In the genomic region with DNA sequence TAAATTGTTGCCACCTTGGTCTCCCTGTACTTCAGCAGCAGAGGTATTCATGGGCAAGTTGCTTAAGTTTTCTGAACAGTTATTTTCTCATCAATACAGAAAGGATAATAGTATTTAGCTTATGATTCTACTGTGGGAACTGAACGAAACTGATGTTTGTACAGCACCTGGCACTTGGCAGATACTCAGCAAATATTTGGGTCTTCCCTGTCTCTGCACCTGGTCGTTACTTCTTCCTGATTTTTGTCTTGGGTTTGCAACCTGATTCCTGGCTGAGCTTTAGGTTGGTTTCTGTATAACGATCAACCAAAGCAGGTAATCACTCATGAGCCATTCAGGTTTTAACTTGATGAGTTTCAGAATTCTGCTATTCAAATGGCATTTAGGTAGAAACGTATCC, we compare ENCODE assay signal across 17 cellular contexts.
DNase-seq lines count a peak whose midpoint lies in the region; ATAC-seq and TF ChIP-seq lines count a peak whose summit lies in the region.
"Had no signal": no experiment of that assay in that cellular context is flagged by ENCODE, and none has a peak within 500 bp of the region (broad histone marks: within the 10 kb centered on the region; RNA-seq: fewer than 3 reads in every experiment).

No MANE protein-coding gene starts in this region.

- peaks cover 13% of the 10 kb centered on the region for H3K4me1 Mint-ChIP-seq in activated B cell treated with CpG ODN at 0.5 μM for 24 hours
- peaks cover 1% of the 10 kb centered on the region for H3K4me1 Mint-ChIP-seq in T-helper 2 cell treated with Interferon-gamma antibody and Interleukin-4, amounts not matched to agents 5 μg/mL and 100 μg/mL, for 36 hours (ENCODE audit: low read depth)
- H3K4me1 Mint-ChIP-seq: T-cell had no signal

- peak; percentile 29 for DNase-seq in DMS53 (lab: John Stamatoyannopoulos, UW)
- no peak for DNase-seq in DMS53 treated with DMSO at 0.1 percent for 48 hours (lab: John Stamatoyannopoulos, UW; ENCODE audit: unreplicated experiment)
- no peak for DNase-seq in activated B cell treated with CpG ODN at 0.5 μM for 24 hours
- no peak for DNase-seq in Kasumi-1 (lab: John Stamatoyannopoulos, UW)
- no peak for DNase-seq in T-helper 2 cell treated with Interferon-gamma antibody and Interleukin-4, amounts not matched to agents 5 μg/mL and 100 μg/mL, for 36 hours (ENCODE audit: low spot score)
- DNase-seq in NCI-H1436 (lab: John Stamatoyannopoulos, UW): no peak
- DNase-seq: 8988T; activated CD4-positive, alpha-beta T cell treated with anti-CD3 and anti-CD28 coated beads for 4 hours; anterior cingulate cortex; dorsolateral prefrontal cortex; IMR-90; midbrain; stimulated activated CD8-positive, alpha-beta memory T cell treated with anti-CD3 and anti-CD28 coated beads, Interleukin-4, amount 100 ng/mL, for 48 hours; T-cell had no signal

- peaks cover 4% of the 10 kb centered on the region for H3K27me3 Mint-ChIP-seq in activated B cell treated with CpG ODN at 0.5 μM for 24 hours
- H3K27me3 Mint-ChIP-seq in T-helper 2 cell treated with Interferon-gamma antibody and Interleukin-4, amounts not matched to agents 5 μg/mL and 100 μg/mL, for 36 hours (ENCODE audit: low read depth): no peaks in the 10 kb centered on the region

- peaks cover 16% of the 10 kb centered on the region for H3K9me3 Mint-ChIP-seq in activated B cell treated with CpG ODN at 0.5 μM for 24 hours
- peaks cover 29% of the 10 kb centered on the region for H3K9me3 Mint-ChIP-seq in T-helper 2 cell treated with Interferon-gamma antibody and Interleukin-4, amounts not matched to agents 5 μg/mL and 100 μg/mL, for 36 hours

- intact Hi-C loops in activated B cell treated with CpG ODN at 0.5 μM for 24 hours (cut with micrococcal nuclease): no loop called here

- H3K36me3 Mint-ChIP-seq in activated B cell treated with CpG ODN at 0.5 μM for 24 hours (ENCODE audit: low read depth): no peaks in the 10 kb centered on the region
- H3K36me3 Mint-ChIP-seq in T-helper 2 cell treated with Interferon-gamma antibody and Interleukin-4, amounts not matched to agents 5 μg/mL and 100 μg/mL, for 36 hours (ENCODE audit: low read depth): peaks cover 1% of the 10 kb centered on the region

- POLR2A ChIA-PET in activated B cell treated with CpG ODN at 0.5 μM for 24 hours (lab: Charles Lee): no interaction called here

- peak overlapping the region; percentile 62 for H3K4me3 Mint-ChIP-seq in activated B cell treated with CpG ODN at 0.5 μM for 24 hours
- H3K4me3 Mint-ChIP-seq in T-helper 2 cell treated with Interferon-gamma antibody and Interleukin-4, amounts not matched to agents 5 μg/mL and 100 μg/mL, for 36 hours: no peak overlapping the region
- H3K4me3 Mint-ChIP-seq: activated T-helper 1 cell treated with anti-CD3 and anti-CD28 coated beads, Interleukin-12 subunit alpha, Interleukin-12 subunit beta, Interleukin-2, Interleukin-4 antibody, amounts not matched to agents 30 ng/mL and 10 ng/mL and 1 ng/mL, durations not matched to agents 14 hours and 24 hours and 36 hours; T-cell had no signal

- CTCF ChIA-PET in activated B cell treated with CpG ODN at 0.5 μM for 24 hours (lab: Charles Lee): no interaction called here

- peak overlapping the region; percentile 57 for H3K27ac Mint-ChIP-seq in activated B cell treated with CpG ODN at 0.5 μM for 24 hours
- H3K27ac Mint-ChIP-seq in T-helper 2 cell treated with Interferon-gamma antibody and Interleukin-4, amounts not matched to agents 5 μg/mL and 100 μg/mL, for 36 hours: no peak overlapping the region
- H3K27ac Mint-ChIP-seq: activated T-helper 1 cell treated with anti-CD3 and anti-CD28 coated beads, Interleukin-12 subunit alpha, Interleukin-12 subunit beta, Interleukin-2, Interleukin-4 antibody, amounts not matched to agents 30 ng/mL and 10 ng/mL and 1 ng/mL, durations not matched to agents 14 hours and 24 hours and 36 hours; T-cell had no signal

- ATAC-seq in GM21825 (IDR thresholded peaks at IDR 0.05; ENCODE audit: unreplicated experiment): peak; percentile 21
- ATAC-seq in HG03378 (IDR thresholded peaks at IDR 0.05; ENCODE audit: unreplicated experiment): peak; percentile 21
- no peak for ATAC-seq in activated B cell treated with CpG ODN at 0.5 μM for 24 hours (ENCODE audit: low read depth)
- ATAC-seq: T-cell had no signal

- no peak for TF ChIP-seq CTCF in activated B cell treated with CpG ODN at 0.5 μM for 24 hours (IDR thresholded peaks at IDR 0.05)
